18 cellular contexts compared by ENCODE assay signal in the genomic region with DNA sequence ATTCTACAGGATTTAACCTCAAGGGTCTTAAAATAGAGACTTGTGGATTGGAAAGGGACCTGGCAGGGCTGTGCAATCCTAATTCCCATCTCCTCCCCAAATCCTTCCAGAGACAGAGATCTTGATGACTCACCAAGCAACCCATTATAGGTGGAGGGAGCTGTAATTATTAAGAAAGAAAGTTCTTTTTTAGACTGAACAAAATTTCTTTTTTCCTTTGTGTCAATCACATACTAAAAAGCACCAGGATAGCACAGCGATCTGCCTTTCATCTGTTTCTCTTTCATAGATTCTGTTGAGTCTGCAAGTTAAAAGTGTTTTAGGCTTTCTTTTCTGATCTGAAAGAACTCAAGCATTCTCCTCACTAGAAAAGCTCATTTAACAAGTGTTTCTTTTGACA.
"Had no signal": no experiment of that assay in that cellular context is flagged by ENCODE, and none has a peak within 500 bp of the region (broad histone marks: within the 10 kb centered on the region; RNA-seq: fewer than 3 reads in every experiment).

No MANE protein-coding gene starts in this region.

- H3K27ac ChIP-seq: RWPE1 had no signal

- DNase-seq: KBM-7, MV-4-11, NCI-H1048, NCI-H1105, NCI-H1417, NCI-H1436 treated with DMSO at 0.1 percent for 48 hours, NCI-H1694, NCI-H187 treated with DMSO at 0.1 percent for 48 hours, NCI-H2029 treated with DMSO at 0.1 percent for 48 hours, NCI-H2171 treated with DMSO at 0.1 percent for 48 hours, NCI-H345, NCI-H446 treated with DMSO at 0.1 percent for 48 hours, NCI-H524, NCI-H526 treated with DMSO at 0.1 percent for 48 hours, NCI-H774, SHP77 had no signal

- FAIRE-seq: RCC 7860 had no signal
